ENCODE assay signal across 26 cellular contexts in genomic region chr15:100279849-100280248, GRCh38.
"Had no signal": no experiment of that assay in that cellular context is flagged by ENCODE, and none has a peak within 500 bp of the region (broad histone marks: within the 10 kb centered on the region; RNA-seq: fewer than 3 reads in every experiment).

No MANE protein-coding gene starts in this region.

- H3K9me3 ChIP-seq: colonic mucosa, mucosa of descending colon, neutrophil, pancreas, right lobe of liver, thoracic aorta, tibial nerve, upper lobe of left lung had no signal

- FAIRE-seq: frontal cortex, kidney, pancreas, urothelium cell line had no signal

- H3K27ac ChIP-seq: colonic mucosa, neutrophil, pancreas, right lobe of liver, thoracic aorta, tibial nerve, upper lobe of left lung had no signal

- H3K36me3 Mint-ChIP-seq: natural killer cell treated with Interleukin-12 subunit alpha and Interleukin-12 subunit beta and Interleukin-15 and Interleukin-18, amount 100 ng/mL, for 72 hours had no signal

- H3K4me1 Mint-ChIP-seq: naive B cell, neural crest cell had no signal

- DNase-seq: colonic mucosa; effector CD8-positive, alpha-beta T cell; erythroblast; kidney; mesenchymal stem cell; mucosa of descending colon; naive B cell; pancreas; right lobe of liver; stimulated activated CD4-positive, alpha-beta T cell treated with anti-CD3 and anti-CD28 coated beads, Interleukin-12 subunit alpha, Interleukin-12 subunit beta, amount 100 ng/mL, for 4 hours; stimulated activated CD4-positive, alpha-beta T cell treated with anti-CD3 and anti-CD28 coated beads, Interleukin-1b, Interleukin-23, amount 100 ng/mL, for 48 hours; stimulated activated CD4-positive, alpha-beta T cell treated with anti-CD3 and anti-CD28 coated beads, Interleukin-4, amount 100 ng/mL, for 1 hour; stimulated activated CD8-positive, alpha-beta memory T cell treated with anti-CD3 and anti-CD28 coated beads, Interleukin-4, amount 100 ng/mL, for 48 hours; stimulated activated naive CD4-positive, alpha-beta T cell treated with Interleukin-2 at 50 U/mL for 16 hours had no signal

- H3K27me3 Mint-ChIP-seq: dendritic cell treated with granulocyte-macrophage colony-stimulating factor and Interleukin-4, amounts not matched to agents 40 ng/mL and 50 ng/mL, for 4 days had no signal

- H3K4me3 Mint-ChIP-seq: dendritic cell treated with granulocyte-macrophage colony-stimulating factor and Interleukin-4, amounts not matched to agents 40 ng/mL and 50 ng/mL, for 4 days; mesothelial cell of epicardium; naive B cell; natural killer cell treated with Interleukin-12 subunit alpha and Interleukin-12 subunit beta and Interleukin-15 and Interleukin-18, amount 100 ng/mL, for 72 hours; neural crest cell had no signal

- ATAC-seq: left lobe of liver, mucosa of descending colon, pancreas had no signal

- H3K4me1 ChIP-seq: colonic mucosa, upper lobe of left lung had no signal

- H3K27me3 ChIP-seq: colonic mucosa, neutrophil, pancreas, right lobe of liver, tibial nerve, upper lobe of left lung had no signal

- H3K27ac Mint-ChIP-seq: dendritic cell treated with granulocyte-macrophage colony-stimulating factor and Interleukin-4, amounts not matched to agents 40 ng/mL and 50 ng/mL, for 4 days; mesothelial cell of epicardium; naive B cell; natural killer cell treated with Interleukin-12 subunit alpha and Interleukin-12 subunit beta and Interleukin-15 and Interleukin-18, amount 100 ng/mL, for 72 hours had no signal

- H3K36me3 ChIP-seq: colonic mucosa, neutrophil, pancreas, right lobe of liver, thoracic aorta, tibial nerve, upper lobe of left lung had no signal

- H3K9me3 Mint-ChIP-seq: mesothelial cell of epicardium; natural killer cell treated with Interleukin-12 subunit alpha and Interleukin-12 subunit beta and Interleukin-15 and Interleukin-18, amount 100 ng/mL, for 72 hours; neural crest cell had no signal

- H3K4me3 ChIP-seq: colonic mucosa, mucosa of descending colon, pancreas, right lobe of liver, smooth muscle cell, thoracic aorta, tibial nerve, upper lobe of left lung had no signal
